Comparison of ENCODE assay signal across 1 cellular context in genomic region chr17:77644181-77644972, GRCh38.
TF ChIP-seq lines count a peak whose summit lies in the region.

No MANE protein-coding gene starts in this region.

TF ChIP-seq in HepG2, 621 proteins besides CTCF, POLR2A, EP300 and RAD21 (continued from another document):
- TF ChIP-seq, protein P1, sequence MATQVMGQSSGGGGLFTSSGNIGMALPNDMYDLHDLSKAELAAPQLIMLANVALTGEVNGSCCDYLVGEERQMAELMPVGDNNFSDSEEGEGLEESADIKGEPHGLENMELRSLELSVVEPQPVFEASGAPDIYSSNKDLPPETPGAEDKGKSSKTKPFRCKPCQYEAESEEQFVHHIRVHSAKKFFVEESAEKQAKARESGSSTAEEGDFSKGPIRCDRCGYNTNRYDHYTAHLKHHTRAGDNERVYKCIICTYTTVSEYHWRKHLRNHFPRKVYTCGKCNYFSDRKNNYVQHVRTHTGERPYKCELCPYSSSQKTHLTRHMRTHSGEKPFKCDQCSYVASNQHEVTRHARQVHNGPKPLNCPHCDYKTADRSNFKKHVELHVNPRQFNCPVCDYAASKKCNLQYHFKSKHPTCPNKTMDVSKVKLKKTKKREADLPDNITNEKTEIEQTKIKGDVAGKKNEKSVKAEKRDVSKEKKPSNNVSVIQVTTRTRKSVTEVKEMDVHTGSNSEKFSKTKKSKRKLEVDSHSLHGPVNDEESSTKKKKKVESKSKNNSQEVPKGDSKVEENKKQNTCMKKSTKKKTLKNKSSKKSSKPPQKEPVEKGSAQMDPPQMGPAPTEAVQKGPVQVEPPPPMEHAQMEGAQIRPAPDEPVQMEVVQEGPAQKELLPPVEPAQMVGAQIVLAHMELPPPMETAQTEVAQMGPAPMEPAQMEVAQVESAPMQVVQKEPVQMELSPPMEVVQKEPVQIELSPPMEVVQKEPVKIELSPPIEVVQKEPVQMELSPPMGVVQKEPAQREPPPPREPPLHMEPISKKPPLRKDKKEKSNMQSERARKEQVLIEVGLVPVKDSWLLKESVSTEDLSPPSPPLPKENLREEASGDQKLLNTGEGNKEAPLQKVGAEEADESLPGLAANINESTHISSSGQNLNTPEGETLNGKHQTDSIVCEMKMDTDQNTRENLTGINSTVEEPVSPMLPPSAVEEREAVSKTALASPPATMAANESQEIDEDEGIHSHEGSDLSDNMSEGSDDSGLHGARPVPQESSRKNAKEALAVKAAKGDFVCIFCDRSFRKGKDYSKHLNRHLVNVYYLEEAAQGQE (IDR thresholded peaks at IDR 0.05; ENCODE audit: borderline replicate concordance in 1 of 2, low read depth in 1 of 2, low read length in 2 of 2): no peak
- no peak for TF ChIP-seq AKAP8 (CRISPR knock-in tag; IDR thresholded peaks at IDR 0.05)
- no peak for TF ChIP-seq YEATS2 (CRISPR knock-in tag; IDR thresholded peaks at IDR 0.05; ENCODE audit: borderline replicate concordance)
- TF ChIP-seq, protein P2, sequence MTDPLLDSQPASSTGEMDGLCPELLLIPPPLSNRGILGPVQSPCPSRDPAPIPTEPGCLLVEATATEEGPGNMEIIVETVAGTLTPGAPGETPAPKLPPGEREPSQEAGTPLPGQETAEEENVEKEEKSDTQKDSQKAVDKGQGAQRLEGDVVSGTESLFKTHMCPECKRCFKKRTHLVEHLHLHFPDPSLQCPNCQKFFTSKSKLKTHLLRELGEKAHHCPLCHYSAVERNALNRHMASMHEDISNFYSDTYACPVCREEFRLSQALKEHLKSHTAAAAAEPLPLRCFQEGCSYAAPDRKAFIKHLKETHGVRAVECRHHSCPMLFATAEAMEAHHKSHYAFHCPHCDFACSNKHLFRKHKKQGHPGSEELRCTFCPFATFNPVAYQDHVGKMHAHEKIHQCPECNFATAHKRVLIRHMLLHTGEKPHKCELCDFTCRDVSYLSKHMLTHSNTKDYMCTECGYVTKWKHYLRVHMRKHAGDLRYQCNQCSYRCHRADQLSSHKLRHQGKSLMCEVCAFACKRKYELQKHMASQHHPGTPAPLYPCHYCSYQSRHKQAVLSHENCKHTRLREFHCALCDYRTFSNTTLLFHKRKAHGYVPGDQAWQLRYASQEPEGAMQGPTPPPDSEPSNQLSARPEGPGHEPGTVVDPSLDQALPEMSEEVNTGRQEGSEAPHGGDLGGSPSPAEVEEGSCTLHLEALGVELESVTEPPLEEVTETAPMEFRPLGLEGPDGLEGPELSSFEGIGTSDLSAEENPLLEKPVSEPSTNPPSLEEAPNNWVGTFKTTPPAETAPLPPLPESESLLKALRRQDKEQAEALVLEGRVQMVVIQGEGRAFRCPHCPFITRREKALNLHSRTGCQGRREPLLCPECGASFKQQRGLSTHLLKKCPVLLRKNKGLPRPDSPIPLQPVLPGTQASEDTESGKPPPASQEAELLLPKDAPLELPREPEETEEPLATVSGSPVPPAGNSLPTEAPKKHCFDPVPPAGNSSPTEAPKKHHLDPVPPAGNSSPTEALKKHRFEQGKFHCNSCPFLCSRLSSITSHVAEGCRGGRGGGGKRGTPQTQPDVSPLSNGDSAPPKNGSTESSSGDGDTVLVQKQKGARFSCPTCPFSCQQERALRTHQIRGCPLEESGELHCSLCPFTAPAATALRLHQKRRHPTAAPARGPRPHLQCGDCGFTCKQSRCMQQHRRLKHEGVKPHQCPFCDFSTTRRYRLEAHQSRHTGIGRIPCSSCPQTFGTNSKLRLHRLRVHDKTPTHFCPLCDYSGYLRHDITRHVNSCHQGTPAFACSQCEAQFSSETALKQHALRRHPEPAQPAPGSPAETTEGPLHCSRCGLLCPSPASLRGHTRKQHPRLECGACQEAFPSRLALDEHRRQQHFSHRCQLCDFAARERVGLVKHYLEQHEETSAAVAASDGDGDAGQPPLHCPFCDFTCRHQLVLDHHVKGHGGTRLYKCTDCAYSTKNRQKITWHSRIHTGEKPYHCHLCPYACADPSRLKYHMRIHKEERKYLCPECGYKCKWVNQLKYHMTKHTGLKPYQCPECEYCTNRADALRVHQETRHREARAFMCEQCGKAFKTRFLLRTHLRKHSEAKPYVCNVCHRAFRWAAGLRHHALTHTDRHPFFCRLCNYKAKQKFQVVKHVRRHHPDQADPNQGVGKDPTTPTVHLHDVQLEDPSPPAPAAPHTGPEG (CRISPR knock-in tag; IDR thresholded peaks at IDR 0.05): no peak
- no peak for TF ChIP-seq MTF1 (CRISPR knock-in tag; IDR thresholded peaks at IDR 0.05)
- no peak for TF ChIP-seq REPIN1 (CRISPR knock-in tag; IDR thresholded peaks at IDR 0.05; ENCODE audit: borderline replicate concordance, low read depth)
- no peak for TF ChIP-seq ZBTB21 (CRISPR knock-in tag; IDR thresholded peaks at IDR 0.05)
- no peak for TF ChIP-seq ZUFSP (CRISPR knock-in tag; IDR thresholded peaks at IDR 0.05; ENCODE audit: borderline replicate concordance)
- TF ChIP-seq, protein P3, sequence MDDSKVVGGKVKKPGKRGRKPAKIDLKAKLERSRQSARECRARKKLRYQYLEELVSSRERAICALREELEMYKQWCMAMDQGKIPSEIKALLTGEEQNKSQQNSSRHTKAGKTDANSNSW (CRISPR knock-in tag; IDR thresholded peaks at IDR 0.05; ENCODE audit: borderline replicate concordance): no peak
